Comparison of ENCODE assay signal across 22 cellular contexts in genomic region chr12:9509464-9510166, GRCh38.
DNase-seq lines count a peak whose midpoint lies in the region; ATAC-seq and TF ChIP-seq lines count a peak whose summit lies in the region.
"Had no signal": no experiment of that assay in that cellular context is flagged by ENCODE, and none has a peak within 500 bp of the region (broad histone marks: within the 10 kb centered on the region; RNA-seq: fewer than 3 reads in every experiment).

No MANE protein-coding gene starts in this region.

- no TSS peak for BruUV-seq in HCT116 (replicated peaks; lab: Mats Ljungman, UMichigan)

- peak; percentile 49 for ATAC-seq in HCT116
- ATAC-seq in activated B cell treated with CpG ODN at 0.5 μM for 24 hours (ENCODE audit: low read depth): peak; percentile 31
- ATAC-seq: K562, sciatic nerve had no signal

- H3K27me3 ChIP-seq in HCT116 (ENCODE audit: insufficient read depth, low read length): no peaks in the 10 kb centered on the region
- H3K27me3 ChIP-seq: neural progenitor cell, transverse colon had no signal

- H3K27ac ChIP-seq in HCT116 (ENCODE audit: low read depth, low read length): no peak overlapping the region
- H3K27ac ChIP-seq: neural progenitor cell, transverse colon had no signal

- H3K4me1 Mint-ChIP-seq in activated B cell treated with CpG ODN at 0.5 μM for 24 hours: peaks cover 28% of the 10 kb centered on the region
- H3K4me1 Mint-ChIP-seq: central memory CD8-positive, alpha-beta T cell; endodermal cell; H9; neural progenitor cell had no signal

- intact Hi-C loops in HCT116 (cut with micrococcal nuclease): no loop called here
- intact Hi-C loops in activated B cell treated with CpG ODN at 0.5 μM for 24 hours (cut with micrococcal nuclease): no loop called here

- RAD21 ChIA-PET in HCT116 (lab: Charles Lee; ENCODE audit: low non-redundant PET in 1 of 2, low total read pairs in 2 of 2, uncharacterized antibody in 2 of 2, unreplicated experiment in 2 of 2): no interaction called here

- H3K4me2 ChIP-seq in HCT116 (ENCODE audit: low read length): peak overlapping the region; percentile 22
- H3K4me2 ChIP-seq: neural progenitor cell had no signal

- H3K9ac ChIP-seq in HCT116 (ENCODE audit: low read length): no peak overlapping the region
- H3K9ac ChIP-seq: neural progenitor cell had no signal

- H3K9me3 Mint-ChIP-seq in activated B cell treated with CpG ODN at 0.5 μM for 24 hours: no peaks in the 10 kb centered on the region
- H3K9me3 Mint-ChIP-seq: central memory CD8-positive, alpha-beta T cell; endodermal cell; H9; neural progenitor cell had no signal

- peaks cover 1% of the 10 kb centered on the region for H3K36me3 Mint-ChIP-seq in activated B cell treated with CpG ODN at 0.5 μM for 24 hours (ENCODE audit: low read depth)
- H3K36me3 Mint-ChIP-seq: neural progenitor cell had no signal

- H3K27me3 Mint-ChIP-seq in activated B cell treated with CpG ODN at 0.5 μM for 24 hours: no peaks in the 10 kb centered on the region
- H3K27me3 Mint-ChIP-seq: central memory CD8-positive, alpha-beta T cell had no signal

- no peaks in the 10 kb centered on the region for H3K9me3 ChIP-seq in HCT116 (ENCODE audit: control insufficient read depth in 1 of 2, insufficient read depth in 1 of 2, low read depth in 1 of 2, low read length in 2 of 2)
- H3K9me3 ChIP-seq: transverse colon had no signal

- TF ChIP-seq POLR2A in HCT116 (IDR thresholded peaks at IDR 0.05; ENCODE audit: borderline replicate concordance, extremely low read depth, insufficient read depth, insufficient read length): no peak

- no peak overlapping the region for H3K4me3 Mint-ChIP-seq in activated B cell treated with CpG ODN at 0.5 μM for 24 hours
- H3K4me3 Mint-ChIP-seq: central memory CD8-positive, alpha-beta T cell; endodermal cell; H9; neural progenitor cell had no signal

- DNase-seq in AG08396 (ENCODE audit: low spot score) (peak; percentile 7), HCT116 (ENCODE audit: low read depth, low spot score) (peak; percentile 13), activated B cell treated with CpG ODN at 0.5 μM for 24 hours (no peak), foreskin melanocyte (peak; percentile 24), NK-92 (lab: John Stamatoyannopoulos, UW; ENCODE audit: unreplicated experiment) (no peak), SIG-M5 treated with dmso at 0.1 percent for 504 hours (lab: John Stamatoyannopoulos, UW; ENCODE audit: unreplicated experiment) (no peak)
- DNase-seq in activated CD8-positive, alpha-beta memory T cell treated with anti-CD3 and anti-CD28 coated beads, Interleukin-2, amount 50 U/mL, for 4 hours: no peak
- no peak for DNase-seq in stimulated activated CD4-positive, alpha-beta T cell treated with anti-CD3 and anti-CD28 coated beads, Interleukin-2, amount 100 ng/mL, for 24 hours
- DNase-seq: activated CD4-positive, alpha-beta T cell treated with anti-CD3 and anti-CD28 coated beads for 1 hour; activated naive CD4-positive, alpha-beta T cell treated with anti-CD3 and anti-CD28 coated beads, Interleukin-2, amount 50 U/mL, for 16 hours; DND-41; endodermal cell; H9; mesenchymal stem cell; NCI-H187 treated with DMSO at 0.1 percent for 48 hours; NCI-H748 treated with DMSO at 0.1 percent for 48 hours; stimulated activated CD4-positive, alpha-beta T cell treated with anti-CD3 and anti-CD28 coated beads, Interleukin-4, amount 100 ng/mL, for 4 hours; transverse colon had no signal

- H2AFZ ChIP-seq in HCT116 (ENCODE audit: low read depth, low read length, poor library complexity, severe bottlenecking): no peak overlapping the region
- H2AFZ ChIP-seq: neural progenitor cell had no signal

- TF ChIP-seq RAD21 in HCT116 (IDR thresholded peaks at IDR 0.05; ENCODE audit: low read depth): no peak

- POLR2A ChIA-PET in HCT116 (lab: Charles Lee) (no interaction called here), activated B cell treated with CpG ODN at 0.5 μM for 24 hours (lab: Charles Lee) (interaction anchor here (0.6 kb wide), 1 partner anchor 141 kb away, joined by 4 read pairs; no protein-coding TSS in a partner anchor)

- TF ChIP-seq CTCF in HCT116 (IDR thresholded peaks at IDR 0.05 in 2 of 3, conservative IDR thresholded peaks at IDR 0.05 in 1 of 3; ENCODE audit: borderline replicate concordance in 1 of 3, insufficient read depth in 1 of 3, low read depth in 2 of 3, low read length in 2 of 3): no peak
- no peak for TF ChIP-seq CTCF in activated B cell treated with CpG ODN at 0.5 μM for 24 hours (IDR thresholded peaks at IDR 0.05)

- CTCF ChIA-PET in HCT116 (lab: Charles Lee) (no interaction called here), activated B cell treated with CpG ODN at 0.5 μM for 24 hours (lab: Charles Lee) (interaction anchor here (1.4 kb wide), 1 partner anchor 41 kb away, joined by 3 read pairs; no protein-coding TSS in a partner anchor)

- H3K79me2 ChIP-seq in HCT116 (ENCODE audit: insufficient read depth, low read length): no peaks in the 10 kb centered on the region

- H3K4me1 ChIP-seq in HCT116 (ENCODE audit: control insufficient read depth in 1 of 2, insufficient read depth in 2 of 2, low read length in 2 of 2): peaks cover 3 to 10% of the 10 kb centered on the region in 2 experiments; a peak in 3 of 4 replicates
- H3K4me1 ChIP-seq: neural progenitor cell, transverse colon had no signal

- no peak overlapping the region for H3K4me3 ChIP-seq in HCT116 (replicated peaks in 1 of 2; ENCODE audit: low read depth in 1 of 2, low read length in 2 of 2)
- H3K4me3 ChIP-seq: K562, neural progenitor cell, transverse colon had no signal

- no peaks in the 10 kb centered on the region for H3K36me3 ChIP-seq in HCT116 (ENCODE audit: control insufficient read depth in 1 of 2, insufficient read depth in 2 of 2, low read length in 2 of 2)
- H3K36me3 ChIP-seq: neural progenitor cell, transverse colon had no signal

- no peaks in the 10 kb centered on the region for H3K9me2 ChIP-seq in HCT116 (ENCODE audit: insufficient read depth)

- peak overlapping the region; percentile 80 for H3K27ac Mint-ChIP-seq in activated B cell treated with CpG ODN at 0.5 μM for 24 hours
- H3K27ac Mint-ChIP-seq: endodermal cell, H9, neural progenitor cell had no signal

- no peaks in the 10 kb centered on the region for H4K20me1 ChIP-seq in HCT116 (ENCODE audit: insufficient read depth)

TF ChIP-seq in HCT116, 20 proteins besides CTCF, POLR2A, EP300 and RAD21 (continues in another document):
- TF ChIP-seq YY1 (IDR thresholded peaks at IDR 0.05; ENCODE audit: extremely low read depth, insufficient replicate concordance, low read depth, low read length) (no peak), JUND (IDR thresholded peaks at IDR 0.05) (no peak), CBX3 (IDR thresholded peaks at IDR 0.05; ENCODE audit: low read depth) (0 out of 2 replicates have a peak, but pooled peaks have one; percentile 21), CEBPB (IDR thresholded peaks at IDR 0.05; ENCODE audit: low read depth) (0 out of 2 replicates have a peak, but pooled peaks have one; percentile 20), ELF1 (IDR thresholded peaks at IDR 0.05; ENCODE audit: borderline replicate concordance, low read depth) (no peak), TCF7L2 (IDR thresholded peaks at IDR 0.05; ENCODE audit: borderline replicate concordance, extremely low read depth, insufficient read depth, insufficient read length) (no peak), POLR2AphosphoS5 (IDR thresholded peaks at IDR 0.05; ENCODE audit: low read depth, low read length) (no peak), ZFX (IDR thresholded peaks at IDR 0.05) (no peak), FOSL1 (IDR thresholded peaks at IDR 0.05; ENCODE audit: low read depth) (peak; percentile 28; the same call in 1 of the 2 replicates), ZNF274 (IDR thresholded peaks at IDR 0.05; ENCODE audit: low read depth, low read length) (no peak), SP1 (IDR thresholded peaks at IDR 0.05; ENCODE audit: low read depth) (peak; percentile 39), REST (IDR thresholded peaks at IDR 0.05; ENCODE audit: low read depth) (no peak)
- TF ChIP-seq, protein P1, sequence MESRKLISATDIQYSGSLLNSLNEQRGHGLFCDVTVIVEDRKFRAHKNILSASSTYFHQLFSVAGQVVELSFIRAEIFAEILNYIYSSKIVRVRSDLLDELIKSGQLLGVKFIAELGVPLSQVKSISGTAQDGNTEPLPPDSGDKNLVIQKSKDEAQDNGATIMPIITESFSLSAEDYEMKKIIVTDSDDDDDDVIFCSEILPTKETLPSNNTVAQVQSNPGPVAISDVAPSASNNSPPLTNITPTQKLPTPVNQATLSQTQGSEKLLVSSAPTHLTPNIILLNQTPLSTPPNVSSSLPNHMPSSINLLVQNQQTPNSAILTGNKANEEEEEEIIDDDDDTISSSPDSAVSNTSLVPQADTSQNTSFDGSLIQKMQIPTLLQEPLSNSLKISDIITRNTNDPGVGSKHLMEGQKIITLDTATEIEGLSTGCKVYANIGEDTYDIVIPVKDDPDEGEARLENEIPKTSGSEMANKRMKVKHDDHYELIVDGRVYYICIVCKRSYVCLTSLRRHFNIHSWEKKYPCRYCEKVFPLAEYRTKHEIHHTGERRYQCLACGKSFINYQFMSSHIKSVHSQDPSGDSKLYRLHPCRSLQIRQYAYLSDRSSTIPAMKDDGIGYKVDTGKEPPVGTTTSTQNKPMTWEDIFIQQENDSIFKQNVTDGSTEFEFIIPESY (IDR thresholded peaks at IDR 0.05; ENCODE audit: extremely low read depth, insufficient replicate concordance, low read length): no peak

Comparison
In these comparisons a context has a peak if more than half of its experiments do, and no peak if none do; other contexts are left out.
1. DNase-seq: peak in AG08396 (single experiment), HCT116 (single experiment) and foreskin melanocyte (single experiment); none in activated B cell treated with CpG ODN at 0.5 μM for 24 hours (single experiment), activated CD8-positive, alpha-beta memory T cell treated with anti-CD3 and anti-CD28 coated beads, Interleukin-2, amount 50 U/mL, for 4 hours (single experiment), NK-92 (single experiment), stimulated activated CD4-positive, alpha-beta T cell treated with anti-CD3 and anti-CD28 coated beads, Interleukin-2, amount 100 ng/mL, for 24 hours (0 of 2) and SIG-M5 treated with dmso at 0.1 percent for 504 hours (single experiment).